Comparison of ENCODE assay signal across 1 cellular context in the genomic region with DNA sequence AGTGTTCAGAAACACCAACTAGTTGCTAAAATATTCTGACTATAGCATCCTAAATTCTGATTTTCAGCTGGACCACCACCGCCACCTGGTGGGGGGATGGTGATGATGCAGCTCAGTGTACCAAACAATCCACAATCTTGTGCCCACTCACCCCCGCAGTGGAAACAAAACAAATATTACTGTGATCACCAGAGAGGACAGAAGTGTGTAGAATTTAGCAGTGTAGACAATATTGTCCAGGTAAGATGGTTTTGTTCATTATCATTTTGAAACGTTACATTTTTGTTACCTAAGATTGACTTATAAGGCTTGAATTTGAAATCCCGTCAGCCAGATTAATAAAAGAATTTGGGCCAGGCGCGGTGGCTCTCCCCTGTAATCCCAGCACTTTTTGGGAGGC.
TF ChIP-seq lines count a peak whose summit lies in the region.

No MANE protein-coding gene starts in this region.

TF ChIP-seq in WTC11, 78 proteins besides CTCF, POLR2A, EP300 and RAD21 (continued from another document):
- TF ChIP-seq, protein P1, sequence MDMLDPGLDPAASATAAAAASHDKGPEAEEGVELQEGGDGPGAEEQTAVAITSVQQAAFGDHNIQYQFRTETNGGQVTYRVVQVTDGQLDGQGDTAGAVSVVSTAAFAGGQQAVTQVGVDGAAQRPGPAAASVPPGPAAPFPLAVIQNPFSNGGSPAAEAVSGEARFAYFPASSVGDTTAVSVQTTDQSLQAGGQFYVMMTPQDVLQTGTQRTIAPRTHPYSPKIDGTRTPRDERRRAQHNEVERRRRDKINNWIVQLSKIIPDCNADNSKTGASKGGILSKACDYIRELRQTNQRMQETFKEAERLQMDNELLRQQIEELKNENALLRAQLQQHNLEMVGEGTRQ (CRISPR knock-in tag; IDR thresholded peaks at IDR 0.05), result no peak
TF ChIP-seq in WTC11: peak in this region for 0.
